15 cellular contexts compared by ENCODE assay signal in the genomic region with DNA sequence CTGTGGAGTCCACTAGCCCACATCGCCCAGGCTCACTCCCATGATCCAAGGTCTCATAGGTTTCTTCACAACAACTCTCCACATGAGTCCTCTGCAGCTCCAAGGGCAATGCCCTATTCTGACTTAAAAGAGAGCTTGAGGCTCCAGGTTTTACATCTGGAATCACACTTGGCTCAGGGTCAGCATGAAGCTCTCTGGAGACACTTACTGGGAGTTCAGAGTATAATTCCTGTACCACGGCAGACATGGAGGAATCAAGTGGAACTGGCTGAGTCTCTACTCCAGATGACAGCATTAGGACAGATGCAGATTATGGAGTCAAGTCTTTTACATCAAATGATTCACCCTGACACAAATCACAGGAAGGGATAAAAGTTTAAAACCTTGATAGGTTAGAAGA. TPM values are rescaled to one million over a fixed set of nuclear protein-coding genes. Genes with fewer than 3 reads are reported as not detected.
DNase-seq lines count a peak whose midpoint lies in the region; ATAC-seq and TF ChIP-seq lines count a peak whose summit lies in the region.
"Had no signal": no experiment of that assay in that cellular context is flagged by ENCODE, and none has a peak within 500 bp of the region (broad histone marks: within the 10 kb centered on the region; RNA-seq: fewer than 3 reads in every experiment).

No MANE protein-coding gene starts in this region.

- no peak overlapping the region for H3K4me3 Mint-ChIP-seq in activated naive CD4-positive, alpha-beta T cell treated with anti-CD3 and anti-CD28 coated beads, Interleukin-2, amount 10 ng/mL, durations not matched to agents 7 days and 5 days
- H3K4me3 Mint-ChIP-seq in central memory CD8-positive, alpha-beta T cell, result no peak overlapping the region

- peaks cover 25% of the 10 kb centered on the region for H3K4me1 Mint-ChIP-seq in activated naive CD4-positive, alpha-beta T cell treated with anti-CD3 and anti-CD28 coated beads, Interleukin-2, amount 10 ng/mL, durations not matched to agents 7 days and 5 days
- H3K4me1 Mint-ChIP-seq in central memory CD8-positive, alpha-beta T cell, result peaks cover 47% of the 10 kb centered on the region

- H3K27me3 Mint-ChIP-seq in activated naive CD4-positive, alpha-beta T cell treated with anti-CD3 and anti-CD28 coated beads, Interleukin-2, amount 10 ng/mL, durations not matched to agents 7 days and 5 days, result no peaks in the 10 kb centered on the region
- H3K27me3 Mint-ChIP-seq in central memory CD8-positive, alpha-beta T cell, result no peaks in the 10 kb centered on the region

- H3K36me3 ChIP-seq in HUES64 (ENCODE audit: insufficient read depth, low read length), result peaks cover 67% of the 10 kb centered on the region
- peaks cover 16% of the 10 kb centered on the region for H3K36me3 ChIP-seq in osteoblast (ENCODE audit: insufficient read depth, low read length)

- CTCF ChIA-PET in activated naive CD4-positive, alpha-beta T cell treated with anti-CD3 and anti-CD28 coated beads, Interleukin-2, amount 10 ng/mL, durations not matched to agents 7 days and 5 days (lab: Charles Lee), result interaction anchor here (1.8 kb wide), 1 partner anchor 73 kb away, joined by 5 read pairs; no protein-coding TSS in a partner anchor

- H3K27ac ChIP-seq in HUES64 (ENCODE audit: low read depth, low read length), result 0 out of 2 replicates have a peak overlapping the region, but pooled peaks have one; percentile 8
- peak overlapping the region; percentile 20 for H3K27ac ChIP-seq in osteoblast (ENCODE audit: low read depth, low read length)
- H3K27ac ChIP-seq: SK-N-MC, transverse colon had no signal

- H3K9me3 ChIP-seq in HUES64 (ENCODE audit: insufficient read depth, low read depth, low read length) (no peaks in the 10 kb centered on the region), osteoblast (ENCODE audit: low read depth, low read length) (no peaks in the 10 kb centered on the region)
- H3K9me3 ChIP-seq: neutrophil, transverse colon had no signal

- no peak for ATAC-seq in central memory CD8-positive, alpha-beta T cell (replicated peaks; ENCODE audit: extremely low read depth, poor library complexity, severe bottlenecking)
- ATAC-seq in HG03378 (IDR thresholded peaks at IDR 0.05; ENCODE audit: unreplicated experiment), result no peak
- no peak for ATAC-seq in GM21447 (IDR thresholded peaks at IDR 0.05; ENCODE audit: unreplicated experiment)

- H3K4me2 ChIP-seq in osteoblast (ENCODE audit: insufficient read depth, low read length), result no peak overlapping the region

- no peak overlapping the region for H2AFZ ChIP-seq in osteoblast (ENCODE audit: low read length)

- peaks cover 58% of the 10 kb centered on the region for H3K36me3 Mint-ChIP-seq in activated naive CD4-positive, alpha-beta T cell treated with anti-CD3 and anti-CD28 coated beads, Interleukin-2, amount 10 ng/mL, durations not matched to agents 7 days and 5 days
- H3K36me3 Mint-ChIP-seq in central memory CD8-positive, alpha-beta T cell (ENCODE audit: insufficient read depth), result peaks cover 35% of the 10 kb centered on the region

- H3K27me3 ChIP-seq in HUES64 (ENCODE audit: insufficient read depth, low read length) (no peaks in the 10 kb centered on the region), osteoblast (ENCODE audit: insufficient read depth, low read length) (no peaks in the 10 kb centered on the region)
- H3K27me3 ChIP-seq: neutrophil, transverse colon had no signal

- H3K9ac ChIP-seq in HUES64 (ENCODE audit: low read depth, low read length), result no peak overlapping the region

- H3K4me1 ChIP-seq in HUES64 (ENCODE audit: insufficient read depth, low read length) (no peaks in the 10 kb centered on the region), osteoblast (ENCODE audit: insufficient read depth, low read length) (peaks cover 10% of the 10 kb centered on the region)

- 93% methylated on average over 2 of the region's 2 CpGs for WGBS in HUES64

- no peak for TF ChIP-seq CTCF in osteoblast (IDR thresholded peaks at IDR 0.05; ENCODE audit: extremely low read depth, low read depth, low read length)

- peak overlapping the region; percentile 46 for H3K27ac Mint-ChIP-seq in activated naive CD4-positive, alpha-beta T cell treated with anti-CD3 and anti-CD28 coated beads, Interleukin-2, amount 10 ng/mL, durations not matched to agents 7 days and 5 days
- H3K27ac Mint-ChIP-seq in central memory CD8-positive, alpha-beta T cell (ENCODE audit: low read depth), result peak overlapping the region; percentile 78

- H4K20me1 ChIP-seq in osteoblast (ENCODE audit: insufficient read depth, low read length), result peaks cover 22% of the 10 kb centered on the region

- peaks cover 87% of the 10 kb centered on the region for H3K79me2 ChIP-seq in osteoblast (ENCODE audit: insufficient read depth, low read length)

- no peak overlapping the region for H3K4me3 ChIP-seq in HUES64 (ENCODE audit: low read length)
- no peak overlapping the region for H3K4me3 ChIP-seq in osteoblast (ENCODE audit: insufficient read depth, low read length)
- H3K4me3 ChIP-seq: SK-N-MC, transverse colon had no signal

- no peak for DNase-seq in activated naive CD4-positive, alpha-beta T cell treated with anti-CD3 and anti-CD28 coated beads, Interleukin-2, amount 10 ng/mL, durations not matched to agents 7 days and 5 days
- DNase-seq in activated naive CD4-positive, alpha-beta T cell treated with anti-CD3 and anti-CD28 coated beads, Interleukin-2, amount 50 U/mL, for 16 hours, result no peak
- DNase-seq in central memory CD8-positive, alpha-beta T cell (ENCODE audit: low spot score in 2 of 2), result no peak
- DNase-seq in osteoblast (ENCODE audit: insufficient read length, low spot score, missing footprints), result no peak
- no peak for DNase-seq in DMS114 treated with DMSO at 0.1 percent for 48 hours (lab: John Stamatoyannopoulos, UW; ENCODE audit: unreplicated experiment)
- DNase-seq: NCI-H1436 treated with DMSO at 0.1 percent for 48 hours, NCI-H524, OCI-M1, right cardiac atrium, transverse colon had no signal

- H3K9me3 Mint-ChIP-seq in activated naive CD4-positive, alpha-beta T cell treated with anti-CD3 and anti-CD28 coated beads, Interleukin-2, amount 10 ng/mL, durations not matched to agents 7 days and 5 days, result no peaks in the 10 kb centered on the region
- no peaks in the 10 kb centered on the region for H3K9me3 Mint-ChIP-seq in central memory CD8-positive, alpha-beta T cell

RNA-seq across cellular contexts. Expression of gene PRR14L, which starts 11.4 kb away (rescaled TPM):
- 20.1 TPM for polyA plus RNA-seq in HUES64 (2013, experiment 1 of 2)
- 21.0 TPM for polyA plus RNA-seq in HUES64 (2013, experiment 2 of 2)
- total RNA-seq in osteoblast, result 20.3 and 22.1 TPM in 2 replicates

RNA-seq across cellular contexts. Expression of gene DEPDC5, which starts 15.3 kb away (rescaled TPM):
- polyA plus RNA-seq in HUES64 (2013, experiment 1 of 2), result 11.1 TPM
- polyA plus RNA-seq in HUES64 (2013, experiment 2 of 2), result 8.9 TPM
- 15.2 and 18.0 TPM in 2 replicates for total RNA-seq in osteoblast
